17 cellular contexts compared by ENCODE assay signal in genomic region chr9:129637673-129638439, GRCh38. TPM values are rescaled to one million over a fixed set of nuclear protein-coding genes. Genes with fewer than 3 reads are reported as not detected.
DNase-seq lines count a peak whose midpoint lies in the region; ATAC-seq and TF ChIP-seq lines count a peak whose summit lies in the region.
"Had no signal": no experiment of that assay in that cellular context is flagged by ENCODE, and none has a peak within 500 bp of the region (broad histone marks: within the 10 kb centered on the region; RNA-seq: fewer than 3 reads in every experiment).

No MANE protein-coding gene starts in this region.

- CTCF ChIA-PET in Calu3 (lab: Charles Lee) = interaction anchor here (0.6 to 0.7 kb wide), 2 partner anchors 476 to 512 kb away, joined by 3 read pairs; no protein-coding TSS in a partner anchor

- DNase-seq in activated T-cell treated with anti-CD3 and anti-CD28 coated beads, Interleukin-2, amount 50 U/mL, for 24 hours = no peak
- no peak for DNase-seq in activated T-cell treated with anti-CD3 and anti-CD28 coated beads, Interleukin-2, amount 50 U/mL, for 48 hours
- DNase-seq in Calu3 = no peak
- no peak for DNase-seq in amygdala (lab: John Stamatoyannopoulos, UW)
- DNase-seq in NOMO-1 treated with DMSO at 0.1 percent for 48 hours (lab: John Stamatoyannopoulos, UW; ENCODE audit: unreplicated experiment) = no peak
- DNase-seq: ACHN, left ventricle myocardium superior, NCI-H1436, SIG-M5 had no signal

- ATAC-seq in GM19397 (IDR thresholded peaks at IDR 0.05; ENCODE audit: unreplicated experiment) = no peak
- ATAC-seq: gastroesophageal sphincter, left ventricle myocardium superior had no signal

- H3K4me1 Mint-ChIP-seq in activated T-cell treated with anti-CD3 and anti-CD28 coated beads, Interleukin-2, amount 50 U/mL, for 24 hours (ENCODE audit: low read depth) = peaks cover 23% of the 10 kb centered on the region
- H3K4me1 Mint-ChIP-seq in Calu3 (ENCODE audit: low read depth, unreplicated experiment) (no peaks in the 10 kb centered on the region), nephron (peaks cover 23% of the 10 kb centered on the region)
- H3K4me1 Mint-ChIP-seq in activated naive CD8-positive, alpha-beta T cell (ENCODE audit: low read depth) = peaks cover 19% of the 10 kb centered on the region

- TF ChIP-seq CTCF in Calu3 (IDR thresholded peaks at IDR 0.05; ENCODE audit: unreplicated experiment) (no peak), nephron (IDR thresholded peaks at IDR 0.05; ENCODE audit: unreplicated experiment in 3 of 3) (no peak)

- no peaks in the 10 kb centered on the region for H3K27me3 Mint-ChIP-seq in activated T-cell treated with anti-CD3 and anti-CD28 coated beads, Interleukin-2, amount 50 U/mL, for 24 hours
- no peaks in the 10 kb centered on the region for H3K27me3 Mint-ChIP-seq in Calu3 (ENCODE audit: unreplicated experiment)
- H3K27me3 Mint-ChIP-seq in activated naive CD8-positive, alpha-beta T cell = no peaks in the 10 kb centered on the region
- no peaks in the 10 kb centered on the region for H3K27me3 Mint-ChIP-seq in nephron (ENCODE audit: low read depth)

- no peak overlapping the region for H3K4me3 Mint-ChIP-seq in activated T-cell treated with anti-CD3 and anti-CD28 coated beads, Interleukin-2, amount 50 U/mL, for 24 hours
- H3K4me3 Mint-ChIP-seq in Calu3 (ENCODE audit: low read depth, unreplicated experiment) (no peak overlapping the region), nephron (peak overlapping the region; percentile 46 to 75 (median 70))
- peak overlapping the region; percentile 17 for H3K4me3 Mint-ChIP-seq in activated naive CD8-positive, alpha-beta T cell

- no TSS peak for BruUV-seq in Calu3 (replicated peaks; lab: Mats Ljungman, UMichigan)

- H3K27ac Mint-ChIP-seq in activated T-cell treated with anti-CD3 and anti-CD28 coated beads, Interleukin-2, amount 50 U/mL, for 24 hours = peak overlapping the region; percentile 34
- H3K27ac Mint-ChIP-seq in Calu3 (ENCODE audit: unreplicated experiment) (peak overlapping the region; percentile 64), nephron (no peak overlapping the region)
- no peak overlapping the region for H3K27ac Mint-ChIP-seq in activated naive CD8-positive, alpha-beta T cell

- intact Hi-C loops in Calu3 (cut with micrococcal nuclease; ENCODE audit: unreplicated experiment) = no loop called here

- no peaks in the 10 kb centered on the region for H3K9me3 Mint-ChIP-seq in activated T-cell treated with anti-CD3 and anti-CD28 coated beads, Interleukin-2, amount 50 U/mL, for 24 hours
- H3K9me3 Mint-ChIP-seq in Calu3 (ENCODE audit: low read depth, unreplicated experiment) = no peaks in the 10 kb centered on the region
- H3K9me3 Mint-ChIP-seq in activated naive CD8-positive, alpha-beta T cell (ENCODE audit: low read depth) = no peaks in the 10 kb centered on the region
- H3K9me3 Mint-ChIP-seq in nephron = no peaks in the 10 kb centered on the region

- peaks cover 79% of the 10 kb centered on the region for H3K36me3 Mint-ChIP-seq in activated T-cell treated with anti-CD3 and anti-CD28 coated beads, Interleukin-2, amount 50 U/mL, for 24 hours (ENCODE audit: low read depth)
- H3K36me3 Mint-ChIP-seq in Calu3 (ENCODE audit: insufficient read depth, unreplicated experiment) (peaks cover 71% of the 10 kb centered on the region), nephron (ENCODE audit: low read depth) (peaks cover 26% of the 10 kb centered on the region)
- no peaks in the 10 kb centered on the region for H3K36me3 Mint-ChIP-seq in activated naive CD8-positive, alpha-beta T cell

RNA-seq across cellular contexts. Expression of gene ASB6, which starts 4.1 kb away (rescaled TPM):
- total RNA-seq in Calu3 (2022) = 15.5 and 18.4 TPM in 2 replicates

RNA-seq across cellular contexts. Expression of gene NTMT1, which starts 11.9 kb away (rescaled TPM):
- total RNA-seq in Calu3 (2022) = 34.7 and 36.1 TPM in 2 replicates

RNA-seq across cellular contexts. Expression of gene C9orf50, which starts 17.0 kb away (rescaled TPM):
- total RNA-seq in Calu3 (2022) = not detected in 2 replicates
- total RNA-seq: cerebellum, left ventricle myocardium superior, LHCN-M2, myocyte, vagina had no signal

RNA-seq across cellular contexts. Expression of gene PRRX2, which starts 27.6 kb away (rescaled TPM):
- total RNA-seq in Calu3 (2022) = not detected in 2 replicates
- total RNA-seq: cerebellum, LHCN-M2, myocyte had no signal

Comparison
In these comparisons a context has a peak if more than half of its experiments do, and no peak if none do; other contexts are left out.
1. H3K27ac Mint-ChIP-seq: peak in activated T-cell treated with anti-CD3 and anti-CD28 coated beads, Interleukin-2, amount 50 U/mL, for 24 hours (single experiment) and Calu3 (single experiment); none in activated naive CD8-positive, alpha-beta T cell (single experiment) and nephron (0 of 3).
2. H3K4me3 Mint-ChIP-seq: peak in activated naive CD8-positive, alpha-beta T cell (single experiment) and nephron (3 of 3); none in activated T-cell treated with anti-CD3 and anti-CD28 coated beads, Interleukin-2, amount 50 U/mL, for 24 hours (single experiment) and Calu3 (single experiment).